In the genomic region with DNA sequence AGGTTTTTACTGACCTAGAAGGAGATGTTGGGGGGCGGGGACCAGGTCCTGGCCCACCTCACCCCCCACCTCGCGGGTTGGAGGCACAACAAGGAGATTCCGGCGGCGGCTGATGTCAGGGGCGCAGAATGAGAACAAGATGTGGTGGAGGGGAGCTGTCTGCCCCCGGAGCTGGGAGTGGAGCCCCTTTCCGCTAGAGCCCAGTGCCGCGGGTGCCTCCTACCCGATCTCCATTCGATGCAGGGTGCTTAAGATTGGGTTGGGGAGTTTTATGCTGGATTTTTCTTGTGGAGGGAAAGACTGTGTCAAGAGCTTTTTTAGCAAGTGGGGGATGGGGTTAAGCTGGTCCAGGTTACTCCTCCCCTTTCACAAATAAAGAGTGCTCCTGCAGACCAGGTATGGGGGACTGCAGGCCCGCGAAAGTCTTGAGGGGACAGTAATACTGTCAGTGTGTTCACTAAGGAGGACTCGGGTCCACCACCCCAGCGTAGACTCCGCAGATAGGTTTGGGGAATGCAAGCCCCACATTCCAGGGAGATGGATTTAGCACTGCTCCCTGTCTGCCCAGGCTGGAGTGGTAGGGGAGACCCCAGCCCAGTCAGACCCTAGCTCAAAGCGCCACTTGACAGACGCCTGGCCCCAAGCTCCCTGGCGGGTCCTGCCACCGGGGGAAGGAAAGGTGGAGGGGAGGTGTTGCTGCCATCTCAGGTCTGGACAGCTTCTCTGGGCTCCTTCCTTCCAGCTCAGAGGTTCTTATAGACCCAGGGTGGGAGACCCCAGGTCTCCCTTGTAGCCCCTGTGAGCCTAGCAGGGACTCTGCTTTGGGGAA, we compare ENCODE assay signal across 1 cellular context.
TF ChIP-seq lines count a peak whose summit lies in the region.

No MANE protein-coding gene starts in this region.

TF ChIP-seq in A549, 52 proteins besides CTCF, POLR2A, EP300 and RAD21:
- TF ChIP-seq RNF2 (IDR thresholded peaks at IDR 0.05; ENCODE audit: borderline replicate concordance, low read depth) (no peak), ZSCAN20 (CRISPR knock-in tag; IDR thresholded peaks at IDR 0.05) (no peak), SREBF2 (IDR thresholded peaks at IDR 0.05) (no peak), RCOR1 (IDR thresholded peaks at IDR 0.05; ENCODE audit: low read depth, low read length) (no peak), ZFP36 (IDR thresholded peaks at IDR 0.05; ENCODE audit: borderline replicate concordance, partially characterized antibody) (no peak), CBX2 (IDR thresholded peaks at IDR 0.05; ENCODE audit: borderline replicate concordance, low read depth) (no peak), FOSB (CRISPR knock-in tag; IDR thresholded peaks at IDR 0.05) (no peak), PHF8 (IDR thresholded peaks at IDR 0.05; ENCODE audit: borderline replicate concordance, low read depth) (no peak), ZNF302 (CRISPR knock-in tag; IDR thresholded peaks at IDR 0.05) (no peak), TP53 (CRISPR knock-in tag; IDR thresholded peaks at IDR 0.05) (no peak), NFE2L2 (conservative IDR thresholded peaks at IDR 0.05; ENCODE audit: low read length) (no peak), BHLHE40 (IDR thresholded peaks at IDR 0.05; ENCODE audit: low read depth, low read length) (no peak), CHD4 (IDR thresholded peaks at IDR 0.05; ENCODE audit: borderline replicate concordance) (no peak), ZC3H11A (IDR thresholded peaks at IDR 0.05) (no peak)
- TF ChIP-seq, protein P1, sequence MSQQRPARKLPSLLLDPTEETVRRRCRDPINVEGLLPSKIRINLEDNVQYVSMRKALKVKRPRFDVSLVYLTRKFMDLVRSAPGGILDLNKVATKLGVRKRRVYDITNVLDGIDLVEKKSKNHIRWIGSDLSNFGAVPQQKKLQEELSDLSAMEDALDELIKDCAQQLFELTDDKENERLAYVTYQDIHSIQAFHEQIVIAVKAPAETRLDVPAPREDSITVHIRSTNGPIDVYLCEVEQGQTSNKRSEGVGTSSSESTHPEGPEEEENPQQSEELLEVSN (IDR thresholded peaks at IDR 0.05; ENCODE audit: borderline replicate concordance, low read depth): no peak
- TF ChIP-seq, protein P2, sequence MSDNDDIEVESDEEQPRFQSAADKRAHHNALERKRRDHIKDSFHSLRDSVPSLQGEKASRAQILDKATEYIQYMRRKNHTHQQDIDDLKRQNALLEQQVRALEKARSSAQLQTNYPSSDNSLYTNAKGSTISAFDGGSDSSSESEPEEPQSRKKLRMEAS (IDR thresholded peaks at IDR 0.05): no peak
- TF ChIP-seq, protein P3, sequence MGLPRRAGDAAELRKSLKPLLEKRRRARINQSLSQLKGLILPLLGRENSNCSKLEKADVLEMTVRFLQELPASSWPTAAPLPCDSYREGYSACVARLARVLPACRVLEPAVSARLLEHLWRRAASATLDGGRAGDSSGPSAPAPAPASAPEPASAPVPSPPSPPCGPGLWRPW (IDR thresholded peaks at IDR 0.05): no peak
